ENCODE assay signal across 1 cellular context in the genomic region with DNA sequence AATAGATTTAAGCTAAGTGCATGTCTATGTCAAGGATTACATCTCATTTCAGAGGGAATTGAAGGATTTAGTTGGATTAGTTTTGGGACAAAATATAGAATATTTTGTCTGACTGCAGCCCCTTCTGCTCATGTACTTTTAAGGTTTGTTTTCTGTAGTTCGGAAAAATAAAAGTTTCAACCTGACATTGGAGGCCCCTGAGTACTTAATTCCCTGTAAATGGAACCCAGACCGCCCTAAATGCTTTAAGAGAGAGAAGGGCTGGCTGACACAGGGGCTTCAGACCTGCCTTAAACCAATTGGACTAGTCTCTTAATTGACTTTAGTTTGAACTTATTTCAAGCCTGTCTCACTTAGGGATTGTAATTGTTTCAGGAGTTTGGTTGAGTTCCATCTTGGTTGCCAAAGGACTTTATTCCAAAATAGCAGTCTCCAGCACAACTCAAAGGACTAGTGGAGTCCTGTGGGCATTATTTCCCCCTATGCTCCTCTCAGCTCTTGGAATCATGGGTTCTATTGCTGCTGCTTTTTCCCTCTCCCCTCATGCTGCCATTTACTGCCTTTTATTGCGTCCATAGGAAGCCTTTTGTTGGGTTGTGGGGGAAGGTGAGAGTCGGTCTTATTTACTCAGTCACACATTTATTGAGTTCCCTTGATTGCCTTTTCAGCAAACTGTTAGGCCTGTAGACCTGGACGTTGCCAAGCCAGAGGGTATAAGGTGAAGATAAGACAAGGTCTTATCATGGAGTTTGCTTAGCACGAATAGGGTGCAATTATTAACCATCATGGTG.
TF ChIP-seq lines count a peak whose summit lies in the region.

No MANE protein-coding gene starts in this region.

TF ChIP-seq in K562, 482 proteins besides CTCF, POLR2A, EP300 and RAD21:
- TF ChIP-seq MYNN (IDR thresholded peaks at IDR 0.05) (peak; percentile 94), MYNN (CRISPR knock-in tag; IDR thresholded peaks at IDR 0.05) (peak; percentile 68; the same call in 1 of the 2 replicates), RBFOX2 (IDR thresholded peaks at IDR 0.05; ENCODE audit: low read depth, low read length) (peak; percentile 46; the same call in 1 of the 2 replicates), ETV5 (CRISPR knock-in tag; IDR thresholded peaks at IDR 0.05; ENCODE audit: low read depth) (no peak), RCOR1 (IDR thresholded peaks at IDR 0.05; ENCODE audit: borderline replicate concordance in 1 of 2, low read depth in 2 of 2, low read length in 2 of 2) (no peak), POLR2G (IDR thresholded peaks at IDR 0.05; ENCODE audit: low read depth, low read length) (0 out of 2 replicates have a peak, but pooled peaks have one; percentile 43), SIN3A (IDR thresholded peaks at IDR 0.05; ENCODE audit: borderline replicate concordance in 2 of 2, control insufficient read depth in 1 of 2, low read depth in 2 of 2, low read length in 2 of 2) (0 out of 4 replicates have a peak, but pooled peaks of 1 of the 2 experiments have one; percentile 54), ZNF134 (CRISPR knock-in tag; conservative IDR thresholded peaks at IDR 0.05) (0 out of 2 replicates have a peak, but pooled peaks have one; percentile 21)
- TF ChIP-seq, protein P1, sequence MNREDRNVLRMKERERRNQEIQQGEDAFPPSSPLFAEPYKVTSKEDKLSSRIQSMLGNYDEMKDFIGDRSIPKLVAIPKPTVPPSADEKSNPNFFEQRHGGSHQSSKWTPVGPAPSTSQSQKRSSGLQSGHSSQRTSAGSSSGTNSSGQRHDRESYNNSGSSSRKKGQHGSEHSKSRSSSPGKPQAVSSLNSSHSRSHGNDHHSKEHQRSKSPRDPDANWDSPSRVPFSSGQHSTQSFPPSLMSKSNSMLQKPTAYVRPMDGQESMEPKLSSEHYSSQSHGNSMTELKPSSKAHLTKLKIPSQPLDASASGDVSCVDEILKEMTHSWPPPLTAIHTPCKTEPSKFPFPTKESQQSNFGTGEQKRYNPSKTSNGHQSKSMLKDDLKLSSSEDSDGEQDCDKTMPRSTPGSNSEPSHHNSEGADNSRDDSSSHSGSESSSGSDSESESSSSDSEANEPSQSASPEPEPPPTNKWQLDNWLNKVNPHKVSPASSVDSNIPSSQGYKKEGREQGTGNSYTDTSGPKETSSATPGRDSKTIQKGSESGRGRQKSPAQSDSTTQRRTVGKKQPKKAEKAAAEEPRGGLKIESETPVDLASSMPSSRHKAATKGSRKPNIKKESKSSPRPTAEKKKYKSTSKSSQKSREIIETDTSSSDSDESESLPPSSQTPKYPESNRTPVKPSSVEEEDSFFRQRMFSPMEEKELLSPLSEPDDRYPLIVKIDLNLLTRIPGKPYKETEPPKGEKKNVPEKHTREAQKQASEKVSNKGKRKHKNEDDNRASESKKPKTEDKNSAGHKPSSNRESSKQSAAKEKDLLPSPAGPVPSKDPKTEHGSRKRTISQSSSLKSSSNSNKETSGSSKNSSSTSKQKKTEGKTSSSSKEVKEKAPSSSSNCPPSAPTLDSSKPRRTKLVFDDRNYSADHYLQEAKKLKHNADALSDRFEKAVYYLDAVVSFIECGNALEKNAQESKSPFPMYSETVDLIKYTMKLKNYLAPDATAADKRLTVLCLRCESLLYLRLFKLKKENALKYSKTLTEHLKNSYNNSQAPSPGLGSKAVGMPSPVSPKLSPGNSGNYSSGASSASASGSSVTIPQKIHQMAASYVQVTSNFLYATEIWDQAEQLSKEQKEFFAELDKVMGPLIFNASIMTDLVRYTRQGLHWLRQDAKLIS (CRISPR knock-in tag; IDR thresholded peaks at IDR 0.05), result 0 out of 2 replicates have a peak, but pooled peaks have one; percentile 42
- TF ChIP-seq, protein P2, sequence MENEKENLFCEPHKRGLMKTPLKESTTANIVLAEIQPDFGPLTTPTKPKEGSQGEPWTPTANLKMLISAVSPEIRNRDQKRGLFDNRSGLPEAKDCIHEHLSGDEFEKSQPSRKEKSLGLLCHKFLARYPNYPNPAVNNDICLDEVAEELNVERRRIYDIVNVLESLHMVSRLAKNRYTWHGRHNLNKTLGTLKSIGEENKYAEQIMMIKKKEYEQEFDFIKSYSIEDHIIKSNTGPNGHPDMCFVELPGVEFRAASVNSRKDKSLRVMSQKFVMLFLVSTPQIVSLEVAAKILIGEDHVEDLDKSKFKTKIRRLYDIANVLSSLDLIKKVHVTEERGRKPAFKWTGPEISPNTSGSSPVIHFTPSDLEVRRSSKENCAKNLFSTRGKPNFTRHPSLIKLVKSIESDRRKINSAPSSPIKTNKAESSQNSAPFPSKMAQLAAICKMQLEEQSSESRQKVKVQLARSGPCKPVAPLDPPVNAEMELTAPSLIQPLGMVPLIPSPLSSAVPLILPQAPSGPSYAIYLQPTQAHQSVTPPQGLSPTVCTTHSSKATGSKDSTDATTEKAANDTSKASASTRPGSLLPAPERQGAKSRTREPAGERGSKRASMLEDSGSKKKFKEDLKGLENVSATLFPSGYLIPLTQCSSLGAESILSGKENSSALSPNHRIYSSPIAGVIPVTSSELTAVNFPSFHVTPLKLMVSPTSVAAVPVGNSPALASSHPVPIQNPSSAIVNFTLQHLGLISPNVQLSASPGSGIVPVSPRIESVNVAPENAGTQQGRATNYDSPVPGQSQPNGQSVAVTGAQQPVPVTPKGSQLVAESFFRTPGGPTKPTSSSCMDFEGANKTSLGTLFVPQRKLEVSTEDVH (IDR thresholded peaks at IDR 0.05; ENCODE audit: low read depth, partially characterized antibody), result no peak
- TF ChIP-seq, protein P3, sequence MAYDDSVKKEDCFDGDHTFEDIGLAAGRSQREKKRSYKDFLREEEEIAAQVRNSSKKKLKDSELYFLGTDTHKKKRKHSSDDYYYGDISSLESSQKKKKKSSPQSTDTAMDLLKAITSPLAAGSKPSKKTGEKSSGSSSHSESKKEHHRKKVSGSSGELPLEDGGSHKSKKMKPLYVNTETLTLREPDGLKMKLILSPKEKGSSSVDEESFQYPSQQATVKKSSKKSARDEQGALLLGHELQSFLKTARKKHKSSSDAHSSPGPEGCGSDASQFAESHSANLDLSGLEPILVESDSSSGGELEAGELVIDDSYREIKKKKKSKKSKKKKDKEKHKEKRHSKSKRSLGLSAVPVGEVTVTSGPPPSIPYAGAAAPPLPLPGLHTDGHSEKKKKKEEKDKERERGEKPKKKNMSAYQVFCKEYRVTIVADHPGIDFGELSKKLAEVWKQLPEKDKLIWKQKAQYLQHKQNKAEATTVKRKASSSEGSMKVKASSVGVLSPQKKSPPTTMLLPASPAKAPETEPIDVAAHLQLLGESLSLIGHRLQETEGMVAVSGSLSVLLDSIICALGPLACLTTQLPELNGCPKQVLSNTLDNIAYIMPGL (CRISPR knock-in tag; IDR thresholded peaks at IDR 0.05), result peak; percentile 59; the same call in 1 of the 2 replicates
- TF ChIP-seq, protein P4, sequence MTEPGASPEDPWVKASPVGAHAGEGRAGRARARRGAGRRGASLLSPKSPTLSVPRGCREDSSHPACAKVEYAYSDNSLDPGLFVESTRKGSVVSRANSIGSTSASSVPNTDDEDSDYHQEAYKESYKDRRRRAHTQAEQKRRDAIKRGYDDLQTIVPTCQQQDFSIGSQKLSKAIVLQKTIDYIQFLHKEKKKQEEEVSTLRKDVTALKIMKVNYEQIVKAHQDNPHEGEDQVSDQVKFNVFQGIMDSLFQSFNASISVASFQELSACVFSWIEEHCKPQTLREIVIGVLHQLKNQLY (CRISPR knock-in tag; conservative IDR thresholded peaks at IDR 0.05), result no peak
TF ChIP-seq in K562: peak in this region for 7.
